In the genomic region with DNA sequence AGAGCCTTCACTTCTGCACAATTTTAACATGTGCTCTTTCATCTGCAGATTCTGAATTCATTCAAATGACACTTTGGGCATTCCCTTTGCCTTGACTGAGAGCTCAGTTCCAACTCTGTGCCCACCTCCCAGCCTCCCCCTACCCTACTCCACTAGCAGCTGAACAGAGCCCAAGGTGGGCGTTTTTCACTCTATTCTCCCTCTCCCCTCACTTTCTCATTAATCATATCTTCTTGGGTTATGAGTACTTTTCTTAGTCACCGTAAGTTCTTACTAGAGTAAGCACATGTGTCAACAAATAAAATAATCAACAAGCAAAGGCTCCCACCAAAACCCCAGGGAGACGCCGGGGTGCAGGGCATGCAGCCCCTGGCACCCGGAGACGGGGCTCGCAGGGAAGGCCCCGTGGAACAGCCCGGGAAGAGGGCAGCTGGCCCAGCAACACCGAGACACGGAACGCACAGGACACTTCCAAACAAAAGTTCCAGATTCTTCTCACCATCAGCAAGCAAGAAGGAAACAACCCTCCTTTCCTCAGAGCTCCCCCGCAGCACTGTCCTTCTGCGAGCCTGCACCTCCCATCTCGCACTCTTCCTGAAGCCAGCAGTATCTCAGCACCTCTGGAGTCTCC, we compare ENCODE assay signal across 13 cellular contexts. TPM values are rescaled to one million over a fixed set of nuclear protein-coding genes. Genes with fewer than 3 reads are reported as not detected.
DNase-seq lines count a peak whose midpoint lies in the region; ATAC-seq and TF ChIP-seq lines count a peak whose summit lies in the region.
"Had no signal": no experiment of that assay in that cellular context is flagged by ENCODE, and none has a peak within 500 bp of the region (broad histone marks: within the 10 kb centered on the region; RNA-seq: fewer than 3 reads in every experiment).

No MANE protein-coding gene starts in this region.

- ATAC-seq in CD4-positive, CD25-positive, alpha-beta regulatory T cell (ENCODE audit: low read depth in 2 of 2), result no peak
- ATAC-seq in HG03175 (IDR thresholded peaks at IDR 0.05; ENCODE audit: unreplicated experiment) (no peak), HG03342 (IDR thresholded peaks at IDR 0.05; ENCODE audit: unreplicated experiment) (no peak)

- peak overlapping the region in 2 of 4 donors; percentile 11 to 58 for H3K4me3 Mint-ChIP-seq in CD4-positive, CD25-positive, alpha-beta regulatory T cell
- H3K4me3 Mint-ChIP-seq in activated CD4-positive, alpha-beta memory T cell treated with anti-CD3 and anti-CD28 coated beads for 36 hours, result peak overlapping the region; percentile 13
- peak overlapping the region in 2 of 5 donors; percentile 8 to 50 for H3K4me3 Mint-ChIP-seq in immature natural killer cell
- H3K4me3 Mint-ChIP-seq: CD14-positive monocyte had no signal

- TF ChIP-seq CTCF in DOHH2 (IDR thresholded peaks at IDR 0.05; ENCODE audit: low read depth, low read length, poor library complexity, severe bottlenecking), result no peak

- peaks cover 97% of the 10 kb centered on the region for H3K79me2 ChIP-seq in DOHH2 (ENCODE audit: control insufficient read depth, low read length)

- H3K4me1 Mint-ChIP-seq in CD4-positive, CD25-positive, alpha-beta regulatory T cell, result peaks cover 22 to 68% (median 38%) of the 10 kb centered on the region in 4 donors
- H3K4me1 Mint-ChIP-seq in activated CD4-positive, alpha-beta memory T cell treated with anti-CD3 and anti-CD28 coated beads for 36 hours (ENCODE audit: low read depth), result peaks cover 46% of the 10 kb centered on the region
- H3K4me1 Mint-ChIP-seq in immature natural killer cell, result peaks cover 58% of the 10 kb centered on the region in 2 donors

- H3K27ac Mint-ChIP-seq in CD4-positive, CD25-positive, alpha-beta regulatory T cell, result peak overlapping the region; percentile 87 to 97 (median 90)
- H3K27ac Mint-ChIP-seq in activated CD4-positive, alpha-beta memory T cell treated with anti-CD3 and anti-CD28 coated beads for 36 hours, result peak overlapping the region; percentile 82
- H3K27ac Mint-ChIP-seq in immature natural killer cell, result peak overlapping the region in 4 of 6 donors; percentile 34 to 81 (median 70)

- H3K9me3 ChIP-seq in CD4-positive, CD25-positive, alpha-beta regulatory T cell (ENCODE audit: control insufficient read depth in 2 of 2, low read length in 2 of 2), result no peaks in the 10 kb centered on the region
- H3K9me3 ChIP-seq in DOHH2 (ENCODE audit: control insufficient read depth, insufficient read depth, low read length), result no peaks in the 10 kb centered on the region

- H3K27me3 Mint-ChIP-seq in CD4-positive, CD25-positive, alpha-beta regulatory T cell, result no peaks in the 10 kb centered on the region
- no peaks in the 10 kb centered on the region for H3K27me3 Mint-ChIP-seq in activated CD4-positive, alpha-beta memory T cell treated with anti-CD3 and anti-CD28 coated beads for 36 hours
- peaks cover 2 to 3% (median 3%) of the 10 kb centered on the region in 3 donors for H3K27me3 Mint-ChIP-seq in immature natural killer cell (ENCODE audit: low read depth in 3 of 3)

- no peaks in the 10 kb centered on the region for H3K27me3 ChIP-seq in CD4-positive, CD25-positive, alpha-beta regulatory T cell (ENCODE audit: control insufficient read depth, insufficient read depth, low read length)
- H3K27me3 ChIP-seq in DOHH2 (ENCODE audit: control insufficient read depth, low read length), result no peaks in the 10 kb centered on the region
- H3K27me3 ChIP-seq: MG63, SJSA1 had no signal

- no peaks in the 10 kb centered on the region for H3K36me3 ChIP-seq in CD4-positive, CD25-positive, alpha-beta regulatory T cell (ENCODE audit: control insufficient read depth, insufficient read depth, low read length)
- no peaks in the 10 kb centered on the region for H3K36me3 ChIP-seq in DOHH2 (ENCODE audit: control insufficient read depth, low read length)
- H3K36me3 ChIP-seq: MG63, SJSA1 had no signal

- H3K9me2 ChIP-seq in DOHH2 (replicated peaks; ENCODE audit: control insufficient read depth, low read length), result no peaks in the 10 kb centered on the region

- H3K9me3 Mint-ChIP-seq in CD4-positive, CD25-positive, alpha-beta regulatory T cell, result no peaks in the 10 kb centered on the region
- H3K9me3 Mint-ChIP-seq in activated CD4-positive, alpha-beta memory T cell treated with anti-CD3 and anti-CD28 coated beads for 36 hours, result no peaks in the 10 kb centered on the region
- no peaks in the 10 kb centered on the region for H3K9me3 Mint-ChIP-seq in immature natural killer cell

- peak overlapping the region; percentile 58 for H3K4me2 ChIP-seq in DOHH2 (ENCODE audit: low read length)

- H3K27ac ChIP-seq in CD4-positive, CD25-positive, alpha-beta regulatory T cell (ENCODE audit: insufficient read depth, low read length, poor library complexity, severe bottlenecking), result no peak overlapping the region
- peak overlapping the region; percentile 68 for H3K27ac ChIP-seq in DOHH2 (ENCODE audit: low read depth, low read length)
- H3K27ac ChIP-seq: SJSA1 had no signal

- peaks cover 16% of the 10 kb centered on the region for H3K4me1 ChIP-seq in CD4-positive, CD25-positive, alpha-beta regulatory T cell (ENCODE audit: control insufficient read depth, insufficient read depth, low read length, poor library complexity, severe bottlenecking)
- peaks cover 27% of the 10 kb centered on the region for H3K4me1 ChIP-seq in DOHH2 (ENCODE audit: control insufficient read depth, low read length)
- H3K4me1 ChIP-seq: SJSA1 had no signal

- peaks cover 10% of the 10 kb centered on the region for H4K20me1 ChIP-seq in DOHH2 (ENCODE audit: control insufficient read depth, insufficient read depth, low read depth, low read length)

- POLR2A ChIA-PET in activated CD4-positive, alpha-beta memory T cell treated with anti-CD3 and anti-CD28 coated beads for 36 hours (lab: Charles Lee), result no interaction called here

- no peak for DNase-seq in CD4-positive, CD25-positive, alpha-beta regulatory T cell
- DNase-seq in activated CD4-positive, alpha-beta memory T cell treated with anti-CD3 and anti-CD28 coated beads for 36 hours, result no peak
- DNase-seq in immature natural killer cell (no peak), NK-92 (lab: John Stamatoyannopoulos, UW; ENCODE audit: unreplicated experiment) (no peak)
- DNase-seq: head of caudate nucleus, left colon, MG63, NCI-H2081 treated with DMSO at 0.1 percent for 48 hours had no signal

- CTCF ChIA-PET in activated CD4-positive, alpha-beta memory T cell treated with anti-CD3 and anti-CD28 coated beads for 36 hours (lab: Charles Lee), result interaction anchor here (3.1 kb wide), 1 partner anchor 21 kb away, joined by 14 read pairs; no protein-coding TSS in a partner anchor

- H3K4me3 ChIP-seq in CD4-positive, CD25-positive, alpha-beta regulatory T cell (ENCODE audit: low read depth, low read length), result no peak overlapping the region
- H3K4me3 ChIP-seq in DOHH2 (ENCODE audit: low read length), result peak overlapping the region; percentile 14
- H3K4me3 ChIP-seq: MG63, SJSA1 had no signal

- H3F3A ChIP-seq in DOHH2 (ENCODE audit: control insufficient read depth, insufficient read depth), result 0 out of 2 replicates have a peak, but pooled peaks cover 4% of the 10 kb centered on the region

- intact Hi-C loops in activated CD4-positive, alpha-beta memory T cell treated with anti-CD3 and anti-CD28 coated beads for 36 hours (cut with micrococcal nuclease), result no loop called here

- no peaks in the 10 kb centered on the region for H3K36me3 Mint-ChIP-seq in CD4-positive, CD25-positive, alpha-beta regulatory T cell
- H3K36me3 Mint-ChIP-seq in activated CD4-positive, alpha-beta memory T cell treated with anti-CD3 and anti-CD28 coated beads for 36 hours, result no peaks in the 10 kb centered on the region
- H3K36me3 Mint-ChIP-seq in immature natural killer cell, result no peaks in the 10 kb centered on the region

RNA-seq across cellular contexts. Expression of gene TAF4, which starts 34.1 kb away (rescaled TPM):
- total RNA-seq in CD4-positive, CD25-positive, alpha-beta regulatory T cell, result 20.4 TPM
- polyA plus RNA-seq in CD4-positive, CD25-positive, alpha-beta regulatory T cell, result 1 to 10 TPM in 1 of 4 donors, under 1 TPM in 3; 0.76 to 2.6 (median 0.87) TPM
- total RNA-seq in activated CD4-positive, alpha-beta memory T cell treated with anti-CD3 and anti-CD28 coated beads for 36 hours, result 10 to 100 TPM; 15.3 to 17.0 TPM
- polyA plus RNA-seq in immature natural killer cell, result 1 to 10 TPM in 2 of 3 donors, under 1 TPM in 1; 0.04 to 3.2 (median 1.1) TPM
